9 cellular contexts compared by ENCODE assay signal in the genomic region with DNA sequence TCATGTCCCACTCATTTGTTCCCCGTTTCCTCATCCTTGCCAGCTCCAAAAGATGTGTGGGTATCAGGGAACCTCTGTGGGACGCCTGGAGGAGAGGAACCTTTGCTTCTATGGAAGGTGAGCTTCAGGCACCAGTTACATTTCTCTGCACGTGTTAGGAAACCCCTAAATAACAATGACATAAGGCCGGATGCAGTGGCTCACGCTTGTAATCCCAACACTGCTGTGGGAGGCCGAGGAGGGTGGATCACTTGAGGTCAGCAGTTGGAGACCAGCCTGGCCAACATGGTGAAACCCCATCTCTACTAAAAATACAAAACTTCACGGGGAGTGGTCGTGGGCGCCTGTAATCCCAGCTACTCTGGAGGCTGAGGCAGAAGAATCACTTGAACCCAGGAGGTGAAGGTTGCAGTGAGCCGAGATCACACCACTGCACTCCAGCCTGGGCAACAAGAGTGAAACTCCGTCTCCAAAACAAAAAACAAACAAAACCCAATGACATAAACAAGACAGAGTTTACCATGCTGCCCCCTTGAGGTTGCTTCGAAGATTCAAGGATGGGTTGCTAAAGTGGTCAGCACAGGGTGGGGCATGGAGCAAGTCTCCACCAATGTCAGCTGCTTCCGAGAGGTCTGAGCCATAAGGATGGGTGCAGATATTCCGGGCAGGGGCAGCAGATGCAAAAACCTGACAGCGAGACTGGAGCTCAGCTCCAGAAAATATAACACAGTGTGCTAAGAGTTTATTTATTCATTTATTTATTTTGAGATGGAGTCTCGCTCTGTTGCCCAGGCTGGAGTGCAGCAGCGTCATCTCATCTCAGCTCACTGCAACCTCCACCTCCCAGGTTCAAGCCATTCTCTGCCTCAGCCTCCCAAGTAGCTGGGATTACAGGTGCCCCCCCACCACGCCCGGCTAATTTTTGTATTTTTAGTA. TPM values are rescaled to one million over a fixed set of nuclear protein-coding genes. Genes with fewer than 3 reads are reported as not detected.
A peak's percentile ranks its signal among the peaks of the same experiment; 100 is the strongest.
DNase-seq lines count a peak whose midpoint lies in the region; TF ChIP-seq lines count a peak whose summit lies in the region.
"Not testable (repeated sequence)": the region's sequence is repeated elsewhere in the genome, so short reads cannot be mapped to it uniquely, and the experiment has no call there.
"Had no signal": no experiment of that assay in that cellular context is flagged by ENCODE, and none has a peak within 500 bp of the region (broad histone marks: within the 10 kb centered on the region; RNA-seq: fewer than 3 reads in every experiment).

No MANE protein-coding gene starts in this region.

- WGBS in GM23248 (ENCODE audit: low coverage in 1 of 2, low lambda C conversion rate in 2 of 2, missing lambda C conversion rate in 2 of 2), 2 experiments = 33 to 40% methylated on average over 19 of the region's 19 CpGs

- peak overlapping the region; percentile 72 for H3K9ac ChIP-seq in GM23248
- not testable (repeated sequence) for H3K9ac ChIP-seq in adipocyte (ENCODE audit: low read length)

- H3K9me2 ChIP-seq in GM23248 (ENCODE audit: insufficient read depth) = not testable (repeated sequence)

- peak; percentile 56 for TF ChIP-seq CTCF in fibroblast of the aortic adventitia (IDR thresholded peaks at IDR 0.05; ENCODE audit: insufficient read depth, low read length)

- H3K27me3 Mint-ChIP-seq in CD4-positive, alpha-beta memory T cell = not testable (repeated sequence)

- H3K4me1 Mint-ChIP-seq in CD4-positive, alpha-beta memory T cell = peaks cover 0 to 16% (median 9%) of the 10 kb centered on the region in 4 donors

- peak overlapping the region; percentile 34 for H3K4me2 ChIP-seq in GM23248 (ENCODE audit: unreplicated experiment)

- POLR2A ChIA-PET in CD4-positive, alpha-beta memory T cell (lab: Charles Lee; ENCODE audit: partially characterized antibody) = interaction anchor here (0.6 to 3.2 kb wide), 10 partner anchors 10 to 162 kb away, joined by 3 to 18 read pairs (median 5); a partner anchor contains a TSS

- H3K79me2 ChIP-seq in GM23248 (ENCODE audit: insufficient read depth) = not testable (repeated sequence)

- not testable (repeated sequence) for H3K9me3 ChIP-seq in CD4-positive, alpha-beta memory T cell (ENCODE audit: control insufficient read depth in 1 of 2, low read length in 2 of 2); GM23248 (ENCODE audit: low read depth); adipocyte (ENCODE audit: control insufficient read depth, low read length)

- not testable (repeated sequence) for H4K20me1 ChIP-seq in GM23248 (ENCODE audit: insufficient read depth)

- H2AFZ ChIP-seq in GM23248 = peak overlapping the region; percentile 75

- peak overlapping the region; percentile 88 to 95 (median 92) for H3K27ac Mint-ChIP-seq in CD4-positive, alpha-beta memory T cell

- CTCF ChIA-PET in CD4-positive, alpha-beta memory T cell (lab: Charles Lee; ENCODE audit: partially characterized antibody) = interaction anchor here (0.6 to 9.7 kb wide), 16 partner anchors 9 to 171 kb away, joined by 3 to 111 read pairs (median 5); a partner anchor contains a TSS

- DNase-seq in CD4-positive, alpha-beta memory T cell = peak; percentile 56 to 69 (median 61)
- DNase-seq in GM23248 (peak; percentile 85), NCI-H1694 (lab: John Stamatoyannopoulos, UW) (peak; percentile 43), SW 1271 (lab: John Stamatoyannopoulos, UW) (peak; percentile 58 to 76), adipocyte (ENCODE audit: low read depth) (peak; percentile 88), fibroblast of the aortic adventitia (ENCODE audit: low read depth) (peak; percentile 69), medulla oblongata (ENCODE audit: extremely low spot score) (peak; percentile 70)
- DNase-seq in stimulated activated CD8-positive, alpha-beta memory T cell treated with anti-CD3 and anti-CD28 coated beads, Interleukin-4, amount 100 ng/mL, for 48 hours = peak; percentile 46

- H3K27me3 ChIP-seq in CD4-positive, alpha-beta memory T cell (ENCODE audit: insufficient read depth, low read length); GM23248 (replicated peaks; ENCODE audit: insufficient read depth); adipocyte (replicated peaks; ENCODE audit: control insufficient read depth, insufficient read depth, low read length): not testable (repeated sequence)

- peaks cover 18% of the 10 kb centered on the region for H3K4me1 ChIP-seq in CD4-positive, alpha-beta memory T cell (ENCODE audit: insufficient read depth, low read length)
- not testable (repeated sequence) for H3K4me1 ChIP-seq in GM23248 (ENCODE audit: insufficient read depth); adipocyte (ENCODE audit: control insufficient read depth, insufficient read depth, low read length)

- not testable (repeated sequence) for H3F3A ChIP-seq in GM23248 (ENCODE audit: insufficient read depth)

- in situ Hi-C loops in GM23248 (cut with MboI) = loop anchor here (10.0 kb wide), 1 partner anchor 158 kb away; no protein-coding TSS in a partner anchor

- peak overlapping the region in 1 of 8 donors; percentile 4 for H3K4me3 Mint-ChIP-seq in CD4-positive, alpha-beta memory T cell

- intact Hi-C loops in CD4-positive, alpha-beta memory T cell (cut with micrococcal nuclease) = loop anchor here (1.0 kb wide), 2 partner anchors 140 to 163 kb away; no protein-coding TSS in a partner anchor

- H3K27ac ChIP-seq in CD4-positive, alpha-beta memory T cell (ENCODE audit: low read depth, low read length) = peak overlapping the region; percentile 43
- peak overlapping the region; percentile 54 for H3K27ac ChIP-seq in GM23248

- H3K36me3 Mint-ChIP-seq in CD4-positive, alpha-beta memory T cell = peaks cover 23 to 58% of the 10 kb centered on the region in 2 donors

- not testable (repeated sequence) for H3K4me3 ChIP-seq in CD4-positive, alpha-beta memory T cell (ENCODE audit: low read length in 2 of 2); GM23248; adipocyte (ENCODE audit: low read length); fibroblast of the aortic adventitia (ENCODE audit: low read depth, low read length)

- H3K9me3 Mint-ChIP-seq in CD4-positive, alpha-beta memory T cell = not testable (repeated sequence)

- peaks cover 50% of the 10 kb centered on the region for H3K36me3 ChIP-seq in CD4-positive, alpha-beta memory T cell (ENCODE audit: insufficient read depth, low read length)
- not testable (repeated sequence) for H3K36me3 ChIP-seq in GM23248 (ENCODE audit: low read depth); adipocyte (ENCODE audit: control insufficient read depth, insufficient read depth, low read length, severe bottlenecking)

RNA-seq across cellular contexts. Expression of a gene that starts 11.4 kb away (rescaled TPM):
- total RNA-seq in CD4-positive, alpha-beta memory T cell = 10 to 100 TPM; 74.3 to 76.2 TPM
- 100 to 1,000 TPM; 101 to 104 TPM for polyA plus RNA-seq in CD4-positive, alpha-beta memory T cell
- total RNA-seq in GM23248 (2014; rRNA removed; shearing (Covaris generic)) = 7.5 and 8.5 TPM in 2 replicates
- polyA plus RNA-seq in GM23248 (2016; fragmentation: Nextera tagmentation; extraction: Ambion mirVana) = 5.8 and 7.1 TPM in 2 replicates
- 0.63 and 0.82 TPM in 2 replicates for total RNA-seq in fibroblast of the aortic adventitia (ENCODE audit: low replicate concordance)

RNA-seq across cellular contexts. Expression of a gene that starts 15.0 kb away (rescaled TPM):
- not detected for total RNA-seq in CD4-positive, alpha-beta memory T cell
- under 1 TPM in 1 of 2 donors, not detected in 1; 0.41 TPM for polyA plus RNA-seq in CD4-positive, alpha-beta memory T cell
- not detected in 2 replicates for total RNA-seq in GM23248 (2014; rRNA removed; shearing (Covaris generic))
- not detected in 2 replicates for polyA plus RNA-seq in GM23248 (2016; fragmentation: Nextera tagmentation; extraction: Ambion mirVana)
- not detected in 2 replicates for total RNA-seq in fibroblast of the aortic adventitia (ENCODE audit: low replicate concordance)
- total RNA-seq: mesenteric fat pad had no signal

RNA-seq across cellular contexts. Expression of a gene that starts 18.9 kb away (rescaled TPM):
- total RNA-seq in CD4-positive, alpha-beta memory T cell = not detected
- polyA plus RNA-seq in CD4-positive, alpha-beta memory T cell = not detected
- total RNA-seq in GM23248 (2014; rRNA removed; shearing (Covaris generic)) = 0.25 TPM in 1 of 2 replicates, not detected in the other
- polyA plus RNA-seq in GM23248 (2016; fragmentation: Nextera tagmentation; extraction: Ambion mirVana) = 0.15 TPM in 1 of 2 replicates, not detected in the other
- total RNA-seq in fibroblast of the aortic adventitia (ENCODE audit: low replicate concordance) = 0.16 TPM in 1 of 2 replicates, not detected in the other
- total RNA-seq: mesenteric fat pad had no signal

RNA-seq across cellular contexts. Expression of a gene that starts 29.6 kb away (rescaled TPM):
- 1 to 10 TPM; 1.3 to 1.6 TPM for total RNA-seq in CD4-positive, alpha-beta memory T cell
- 1 to 10 TPM in 1 of 2 donors, under 1 TPM in 1; 0.68 to 1.1 TPM for polyA plus RNA-seq in CD4-positive, alpha-beta memory T cell
- 1.3 TPM in 1 of 2 replicates, not detected in the other for total RNA-seq in GM23248 (2014; rRNA removed; shearing (Covaris generic))
- polyA plus RNA-seq in GM23248 (2016; fragmentation: Nextera tagmentation; extraction: Ambion mirVana) = 2.0 and 2.7 TPM in 2 replicates
- 0.72 TPM in 1 of 2 replicates, not detected in the other for total RNA-seq in fibroblast of the aortic adventitia (ENCODE audit: low replicate concordance)

RNA-seq across cellular contexts. Expression of a gene that starts 36.8 kb away (rescaled TPM):
- total RNA-seq in CD4-positive, alpha-beta memory T cell = 10 to 100 TPM; 17.4 to 17.8 TPM
- 1 to 10 TPM in 1 of 2 donors, not detected in 1; 2.5 TPM for polyA plus RNA-seq in CD4-positive, alpha-beta memory T cell
- total RNA-seq in GM23248 (2014; rRNA removed; shearing (Covaris generic)) = 1.9 and 2.5 TPM in 2 replicates
- polyA plus RNA-seq in GM23248 (2016; fragmentation: Nextera tagmentation; extraction: Ambion mirVana) = 1.6 and 1.7 TPM in 2 replicates
- total RNA-seq in fibroblast of the aortic adventitia (ENCODE audit: low replicate concordance) = 3.4 and 3.6 TPM in 2 replicates
